In genomic region chr6:141846639-141847038, GRCh38 we compare ENCODE assay signal across 20 cellular contexts.
DNase-seq lines count a peak whose midpoint lies in the region; ATAC-seq and TF ChIP-seq lines count a peak whose summit lies in the region.
"Had no signal": no experiment of that assay in that cellular context is flagged by ENCODE, and none has a peak within 500 bp of the region (broad histone marks: within the 10 kb centered on the region; RNA-seq: fewer than 3 reads in every experiment).

No MANE protein-coding gene starts in this region.

- H3K27me3 Mint-ChIP-seq in activated T-cell treated with anti-CD3 and anti-CD28 coated beads, Interleukin-2, amount 50 U/mL, for 72 hours (ENCODE audit: low read depth), result no peaks in the 10 kb centered on the region
- H3K27me3 Mint-ChIP-seq in activated T-cell treated with anti-CD3 and anti-CD28 coated beads, Interleukin-2, amount 50 U/mL, for 24 hours, result no peaks in the 10 kb centered on the region
- no peaks in the 10 kb centered on the region for H3K27me3 Mint-ChIP-seq in WTC11 (ENCODE audit: low read depth)
- H3K27me3 Mint-ChIP-seq in effector memory CD8-positive, alpha-beta T cell, result no peaks in the 10 kb centered on the region
- H3K27me3 Mint-ChIP-seq: IgD-negative memory B cell had no signal

- POLR2A ChIA-PET in WTC11 (lab: Charles Lee), result no interaction called here

- no peak for DNase-seq in activated T-cell treated with anti-CD3 and anti-CD28 coated beads, Interleukin-2, amount 50 U/mL, for 72 hours
- DNase-seq in activated T-cell treated with anti-CD3 and anti-CD28 coated beads, Interleukin-2, amount 50 U/mL, for 24 hours, result no peak
- DNase-seq in WTC11 (ENCODE audit: low spot score) (no peak), NAMALWA (ENCODE audit: low spot score) (no peak), posterior vena cava (ENCODE audit: low spot score) (no peak)
- no peak for DNase-seq in effector memory CD8-positive, alpha-beta T cell
- no peak for DNase-seq in central memory CD4-positive, alpha-beta T cell
- DNase-seq: DMS153, DND-41, HCEC 1CT, MM.1S, NCI-H1092, NCI-H1417 treated with DMSO at 0.1 percent for 48 hours, NCI-H1694 treated with DMSO at 0.1 percent for 48 hours, NCI-H2081, NCI-H2227 treated with DMSO at 0.1 percent for 48 hours, NCI-H526 treated with DMSO at 0.1 percent for 48 hours, RPMI8226, SHP77 had no signal

- peaks cover 0 to 2% of the 10 kb centered on the region in 2 donors for H3K9me3 Mint-ChIP-seq in activated T-cell treated with anti-CD3 and anti-CD28 coated beads, Interleukin-2, amount 50 U/mL, for 72 hours
- no peaks in the 10 kb centered on the region for H3K9me3 Mint-ChIP-seq in activated T-cell treated with anti-CD3 and anti-CD28 coated beads, Interleukin-2, amount 50 U/mL, for 24 hours
- no peaks in the 10 kb centered on the region for H3K9me3 Mint-ChIP-seq in WTC11
- H3K9me3 Mint-ChIP-seq in effector memory CD8-positive, alpha-beta T cell, result no peaks in the 10 kb centered on the region

- TF ChIP-seq CTCF in WTC11 (IDR thresholded peaks at IDR 0.05), result no peak

- peak overlapping the region; percentile 54 for H3K27ac Mint-ChIP-seq in activated T-cell treated with anti-CD3 and anti-CD28 coated beads, Interleukin-2, amount 50 U/mL, for 72 hours
- H3K27ac Mint-ChIP-seq in activated T-cell treated with anti-CD3 and anti-CD28 coated beads, Interleukin-2, amount 50 U/mL, for 24 hours, result no peak overlapping the region
- H3K27ac Mint-ChIP-seq in WTC11, result 0 out of 2 replicates have a peak overlapping the region, but pooled peaks have one; percentile 8
- H3K27ac Mint-ChIP-seq in effector memory CD8-positive, alpha-beta T cell, result peak overlapping the region; percentile 79 to 90
- H3K27ac Mint-ChIP-seq: IgD-negative memory B cell had no signal

- no peaks in the 10 kb centered on the region for H3K36me3 Mint-ChIP-seq in activated T-cell treated with anti-CD3 and anti-CD28 coated beads, Interleukin-2, amount 50 U/mL, for 72 hours (ENCODE audit: insufficient read depth in 2 of 2)
- no peaks in the 10 kb centered on the region for H3K36me3 Mint-ChIP-seq in activated T-cell treated with anti-CD3 and anti-CD28 coated beads, Interleukin-2, amount 50 U/mL, for 24 hours (ENCODE audit: low read depth)
- no peaks in the 10 kb centered on the region for H3K36me3 Mint-ChIP-seq in WTC11
- peaks cover 2% of the 10 kb centered on the region for H3K36me3 Mint-ChIP-seq in effector memory CD8-positive, alpha-beta T cell (ENCODE audit: insufficient read depth)

- CTCF ChIA-PET in WTC11 (lab: Charles Lee), result no interaction called here

- H3K4me3 Mint-ChIP-seq in activated T-cell treated with anti-CD3 and anti-CD28 coated beads, Interleukin-2, amount 50 U/mL, for 72 hours, result peak overlapping the region in 1 of 2 donors; percentile 53
- no peak overlapping the region for H3K4me3 Mint-ChIP-seq in activated T-cell treated with anti-CD3 and anti-CD28 coated beads, Interleukin-2, amount 50 U/mL, for 24 hours
- no peak overlapping the region for H3K4me3 Mint-ChIP-seq in WTC11
- peak overlapping the region; percentile 37 to 58 for H3K4me3 Mint-ChIP-seq in effector memory CD8-positive, alpha-beta T cell

- H3K4me1 Mint-ChIP-seq in activated T-cell treated with anti-CD3 and anti-CD28 coated beads, Interleukin-2, amount 50 U/mL, for 72 hours (ENCODE audit: low read depth), result peaks cover 7% of the 10 kb centered on the region
- peaks cover 37% of the 10 kb centered on the region for H3K4me1 Mint-ChIP-seq in activated T-cell treated with anti-CD3 and anti-CD28 coated beads, Interleukin-2, amount 50 U/mL, for 24 hours (ENCODE audit: low read depth)
- H3K4me1 Mint-ChIP-seq in WTC11, result peaks cover 17% of the 10 kb centered on the region
- peaks cover 25 to 30% of the 10 kb centered on the region in 2 donors for H3K4me1 Mint-ChIP-seq in effector memory CD8-positive, alpha-beta T cell (ENCODE audit: low read depth in 2 of 2)
- H3K4me1 Mint-ChIP-seq: IgD-negative memory B cell had no signal

- no peak for ATAC-seq in activated T-cell treated with anti-CD3 and anti-CD28 coated beads, Interleukin-2, amount 50 U/mL, for 72 hours (replicated peaks in 1 of 2)
- ATAC-seq in WTC11, result no peak
- ATAC-seq in effector memory CD8-positive, alpha-beta T cell (replicated peaks), result no peak

- intact Hi-C loops in posterior vena cava (cut with DNase I), result no loop called here

TF ChIP-seq in WTC11, 78 proteins besides CTCF, POLR2A, EP300 and RAD21 (continues in another document):
- TF ChIP-seq SP1 (CRISPR knock-in tag; conservative IDR thresholded peaks at IDR 0.05) (no peak), TEAD1 (CRISPR knock-in tag; IDR thresholded peaks at IDR 0.05) (no peak), ZNF281 (CRISPR knock-in tag; IDR thresholded peaks at IDR 0.05) (no peak), MXD4 (CRISPR knock-in tag; IDR thresholded peaks at IDR 0.05; ENCODE audit: borderline replicate concordance) (no peak), RELA (CRISPR knock-in tag; IDR thresholded peaks at IDR 0.05; ENCODE audit: borderline replicate concordance) (no peak), SMAD4 (CRISPR knock-in tag; IDR thresholded peaks at IDR 0.05) (no peak)
- TF ChIP-seq, protein P1, sequence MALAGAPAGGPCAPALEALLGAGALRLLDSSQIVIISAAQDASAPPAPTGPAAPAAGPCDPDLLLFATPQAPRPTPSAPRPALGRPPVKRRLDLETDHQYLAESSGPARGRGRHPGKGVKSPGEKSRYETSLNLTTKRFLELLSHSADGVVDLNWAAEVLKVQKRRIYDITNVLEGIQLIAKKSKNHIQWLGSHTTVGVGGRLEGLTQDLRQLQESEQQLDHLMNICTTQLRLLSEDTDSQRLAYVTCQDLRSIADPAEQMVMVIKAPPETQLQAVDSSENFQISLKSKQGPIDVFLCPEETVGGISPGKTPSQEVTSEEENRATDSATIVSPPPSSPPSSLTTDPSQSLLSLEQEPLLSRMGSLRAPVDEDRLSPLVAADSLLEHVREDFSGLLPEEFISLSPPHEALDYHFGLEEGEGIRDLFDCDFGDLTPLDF (CRISPR knock-in tag; IDR thresholded peaks at IDR 0.05), result no peak
- TF ChIP-seq, protein P2, sequence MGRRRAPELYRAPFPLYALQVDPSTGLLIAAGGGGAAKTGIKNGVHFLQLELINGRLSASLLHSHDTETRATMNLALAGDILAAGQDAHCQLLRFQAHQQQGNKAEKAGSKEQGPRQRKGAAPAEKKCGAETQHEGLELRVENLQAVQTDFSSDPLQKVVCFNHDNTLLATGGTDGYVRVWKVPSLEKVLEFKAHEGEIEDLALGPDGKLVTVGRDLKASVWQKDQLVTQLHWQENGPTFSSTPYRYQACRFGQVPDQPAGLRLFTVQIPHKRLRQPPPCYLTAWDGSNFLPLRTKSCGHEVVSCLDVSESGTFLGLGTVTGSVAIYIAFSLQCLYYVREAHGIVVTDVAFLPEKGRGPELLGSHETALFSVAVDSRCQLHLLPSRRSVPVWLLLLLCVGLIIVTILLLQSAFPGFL (CRISPR knock-in tag; IDR thresholded peaks at IDR 0.05; ENCODE audit: borderline replicate concordance), result no peak
- TF ChIP-seq, protein P3, sequence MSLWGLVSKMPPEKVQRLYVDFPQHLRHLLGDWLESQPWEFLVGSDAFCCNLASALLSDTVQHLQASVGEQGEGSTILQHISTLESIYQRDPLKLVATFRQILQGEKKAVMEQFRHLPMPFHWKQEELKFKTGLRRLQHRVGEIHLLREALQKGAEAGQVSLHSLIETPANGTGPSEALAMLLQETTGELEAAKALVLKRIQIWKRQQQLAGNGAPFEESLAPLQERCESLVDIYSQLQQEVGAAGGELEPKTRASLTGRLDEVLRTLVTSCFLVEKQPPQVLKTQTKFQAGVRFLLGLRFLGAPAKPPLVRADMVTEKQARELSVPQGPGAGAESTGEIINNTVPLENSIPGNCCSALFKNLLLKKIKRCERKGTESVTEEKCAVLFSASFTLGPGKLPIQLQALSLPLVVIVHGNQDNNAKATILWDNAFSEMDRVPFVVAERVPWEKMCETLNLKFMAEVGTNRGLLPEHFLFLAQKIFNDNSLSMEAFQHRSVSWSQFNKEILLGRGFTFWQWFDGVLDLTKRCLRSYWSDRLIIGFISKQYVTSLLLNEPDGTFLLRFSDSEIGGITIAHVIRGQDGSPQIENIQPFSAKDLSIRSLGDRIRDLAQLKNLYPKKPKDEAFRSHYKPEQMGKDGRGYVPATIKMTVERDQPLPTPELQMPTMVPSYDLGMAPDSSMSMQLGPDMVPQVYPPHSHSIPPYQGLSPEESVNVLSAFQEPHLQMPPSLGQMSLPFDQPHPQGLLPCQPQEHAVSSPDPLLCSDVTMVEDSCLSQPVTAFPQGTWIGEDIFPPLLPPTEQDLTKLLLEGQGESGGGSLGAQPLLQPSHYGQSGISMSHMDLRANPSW (CRISPR knock-in tag; conservative IDR thresholded peaks at IDR 0.05; ENCODE audit: low read depth), result no peak

Comparison
In these comparisons a context has a peak if more than half of its experiments do, and no peak if none do; other contexts are left out.
1. H3K4me3 Mint-ChIP-seq: peak in effector memory CD8-positive, alpha-beta T cell (2 of 2); none in activated T-cell treated with anti-CD3 and anti-CD28 coated beads, Interleukin-2, amount 50 U/mL, for 24 hours (single experiment) and WTC11 (single experiment).